In genomic region chr12:45731376-45731775, GRCh38 we compare ENCODE assay signal across 1 cellular context.
A peak's percentile ranks its signal among the peaks of the same experiment; 100 is the strongest.
TF ChIP-seq lines count a peak whose summit lies in the region.

No MANE protein-coding gene starts in this region.

TF ChIP-seq in H1, 55 proteins besides CTCF, POLR2A, EP300 and RAD21 (continued from another document):
- TF ChIP-seq SP1 (IDR thresholded peaks at IDR 0.05; ENCODE audit: low read depth, low read length) (peak; percentile 36; the same call in 1 of the 2 replicates), POU5F1 (IDR thresholded peaks at IDR 0.05; ENCODE audit: low read depth, low read length) (0 out of 2 replicates have a peak, but pooled peaks have one; percentile 70), KDM1A (IDR thresholded peaks at IDR 0.05; ENCODE audit: borderline replicate concordance, low read length) (no peak), CHD7 (IDR thresholded peaks at IDR 0.05; ENCODE audit: insufficient replicate concordance, low read length) (peak; percentile 93), EZH2 (IDR thresholded peaks at IDR 0.05; ENCODE audit: low read depth, low read length, severe bottlenecking) (no peak), GABPA (IDR thresholded peaks at IDR 0.05; ENCODE audit: borderline replicate concordance, insufficient read depth, low read length) (no peak)
